ENCODE assay signal across 1 cellular context in genomic region chr2:170766693-170767092, GRCh38.
TF ChIP-seq lines count a peak whose summit lies in the region.

No MANE protein-coding gene starts in this region.

TF ChIP-seq in HepG2, 621 proteins besides CTCF, POLR2A, EP300 and RAD21 (continued from another document and continues in another):
- TF ChIP-seq HNF1A (IDR thresholded peaks at IDR 0.05; ENCODE audit: low read depth) = peak; percentile 87
- no peak; the same call in 1 of the 2 replicates for TF ChIP-seq HNF1A (CRISPR knock-in tag; IDR thresholded peaks at IDR 0.05; ENCODE audit: borderline replicate concordance)
- TF ChIP-seq ZNF672 (CRISPR knock-in tag; IDR thresholded peaks at IDR 0.05) = no peak
- no peak for TF ChIP-seq ZNF280D (CRISPR knock-in tag; IDR thresholded peaks at IDR 0.05)
- no peak for TF ChIP-seq U2AF1 (optimal IDR thresholded peaks at IDR 0.05; ENCODE audit: low read depth, low read length)
- TF ChIP-seq HDAC2 (CRISPR knock-in tag; IDR thresholded peaks at IDR 0.05) = no peak
- TF ChIP-seq ZNF510 (CRISPR knock-in tag; IDR thresholded peaks at IDR 0.05; ENCODE audit: low read depth) = no peak
- TF ChIP-seq ZBTB39 (CRISPR knock-in tag; IDR thresholded peaks at IDR 0.05) = no peak
- TF ChIP-seq NCOA2 (CRISPR knock-in tag; IDR thresholded peaks at IDR 0.05) = peak; percentile 73
- 0 out of 2 replicates have a peak, but pooled peaks have one; percentile 9 for TF ChIP-seq PPARG (CRISPR knock-in tag; conservative IDR thresholded peaks at IDR 0.05)
- no peak for TF ChIP-seq NAIF1 (CRISPR knock-in tag; IDR thresholded peaks at IDR 0.05; ENCODE audit: borderline replicate concordance)
- TF ChIP-seq HOXA7 (CRISPR knock-in tag; IDR thresholded peaks at IDR 0.05) = no peak
- TF ChIP-seq ZHX1 (CRISPR knock-in tag; IDR thresholded peaks at IDR 0.05; ENCODE audit: low read depth) = no peak
- TF ChIP-seq FOXJ3 (CRISPR knock-in tag; IDR thresholded peaks at IDR 0.05; ENCODE audit: borderline replicate concordance) = no peak
- no peak for TF ChIP-seq SP1 (IDR thresholded peaks at IDR 0.05)
- TF ChIP-seq SP1 (CRISPR knock-in tag; IDR thresholded peaks at IDR 0.05) = no peak
- TF ChIP-seq ZNF234 (CRISPR knock-in tag; conservative IDR thresholded peaks at IDR 0.05) = no peak
- peak; percentile 23; the same call in 1 of the 2 replicates for TF ChIP-seq ZNF609 (CRISPR knock-in tag; IDR thresholded peaks at IDR 0.05; ENCODE audit: borderline replicate concordance)
- no peak for TF ChIP-seq EEA1 (CRISPR knock-in tag; IDR thresholded peaks at IDR 0.05; ENCODE audit: borderline replicate concordance)
- TF ChIP-seq SIX4 (CRISPR knock-in tag; IDR thresholded peaks at IDR 0.05) = no peak
- no peak for TF ChIP-seq UBTF (CRISPR knock-in tag; IDR thresholded peaks at IDR 0.05)
- TF ChIP-seq NFE2L2 (IDR thresholded peaks at IDR 0.05; ENCODE audit: low read length) = no peak
- no peak for TF ChIP-seq ZNF17 (CRISPR knock-in tag; IDR thresholded peaks at IDR 0.05)
- TF ChIP-seq RARA (CRISPR knock-in tag; IDR thresholded peaks at IDR 0.05) = peak; percentile 46; the same call in 1 of the 2 replicates
- TF ChIP-seq ATF5 (CRISPR knock-in tag; IDR thresholded peaks at IDR 0.05; ENCODE audit: low read depth) = no peak
- TF ChIP-seq MXD3 (CRISPR knock-in tag; IDR thresholded peaks at IDR 0.05) = no peak
- no peak for TF ChIP-seq NFAT5 (CRISPR knock-in tag; IDR thresholded peaks at IDR 0.05)
